8 cellular contexts compared by ENCODE assay signal in genomic region chr20:45592574-45593189, GRCh38. TPM values are rescaled to one million over a fixed set of nuclear protein-coding genes. Genes with fewer than 3 reads are reported as not detected.
A peak's percentile ranks its signal among the peaks of the same experiment; 100 is the strongest.
DNase-seq lines count a peak whose midpoint lies in the region; ATAC-seq and TF ChIP-seq lines count a peak whose summit lies in the region.

No MANE protein-coding gene starts in this region.

- H3K4me3 Mint-ChIP-seq in Calu3 (ENCODE audit: low read depth, unreplicated experiment) = no peak overlapping the region

- DNase-seq in Calu3 (peak; percentile 63), GM13977 (ENCODE audit: low spot score) (peak; percentile 37), NCI-H345 treated with DMSO at 0.1 percent for 48 hours (lab: John Stamatoyannopoulos, UW; ENCODE audit: unreplicated experiment) (peak; percentile 22), astrocyte of the spinal cord (ENCODE audit: low read depth, low spot score) (peak; percentile 9), right lobe of liver (no peak), middle frontal gyrus (ENCODE audit: extremely low spot score, low spot score) (no peak), left ventricle myocardium superior (no peak)

- TF ChIP-seq POLR2A in right lobe of liver (IDR thresholded peaks at IDR 0.05) = no peak

- no peaks in the 10 kb centered on the region for H3K9me3 ChIP-seq in right lobe of liver

- peak; percentile 77 to 89 (median 79) for ATAC-seq in right lobe of liver
- no peak for ATAC-seq in GM19395 (IDR thresholded peaks at IDR 0.05; ENCODE audit: unreplicated experiment)
- no peak for ATAC-seq in left ventricle myocardium superior

- no peak overlapping the region for H3K27ac Mint-ChIP-seq in Calu3 (ENCODE audit: unreplicated experiment)

- in situ Hi-C loops in GM13977 (cut with MboI; ENCODE audit: low pct_unique_long_range_greater_than_20kb, low sequenced_read_pairs, unreplicated experiment) = loop anchor here (25.0 kb wide), 1 partner anchor 170 kb away; no protein-coding TSS in a partner anchor
- in situ Hi-C loops in astrocyte of the spinal cord (cut with HindIII; ENCODE audit: low sequenced_read_pairs) = no loop called here

- no peaks in the 10 kb centered on the region for H3K27me3 ChIP-seq in right lobe of liver

- peaks cover 39% of the 10 kb centered on the region for H3K27me3 Mint-ChIP-seq in Calu3 (ENCODE audit: unreplicated experiment)

- H3K4me1 ChIP-seq in right lobe of liver = no peaks in the 10 kb centered on the region

- no peaks in the 10 kb centered on the region for H3K9me3 Mint-ChIP-seq in Calu3 (ENCODE audit: low read depth, unreplicated experiment)

- TF ChIP-seq CTCF in Calu3 (IDR thresholded peaks at IDR 0.05; ENCODE audit: unreplicated experiment) (peak; percentile 91), GM13977 (IDR thresholded peaks at IDR 0.05; ENCODE audit: extremely low read depth, insufficient read depth, missing control alignments) (peak; percentile 74), astrocyte of the spinal cord (IDR thresholded peaks at IDR 0.05; ENCODE audit: low read depth, low read length) (peak; percentile 49), right lobe of liver (IDR thresholded peaks at IDR 0.05) (peak; percentile 67 to 79 (median 72))

- no peak overlapping the region for H3K4me3 ChIP-seq in astrocyte of the spinal cord (ENCODE audit: low read depth, low read length)
- H3K4me3 ChIP-seq in right lobe of liver = no peak overlapping the region

- WGBS in right lobe of liver (ENCODE audit: insufficient coverage, low coverage, low lambda C conversion rate, missing lambda C conversion rate) = 30% methylated on average over 4 of the region's 5 CpGs

- intact Hi-C loops in Calu3 (cut with micrococcal nuclease; ENCODE audit: unreplicated experiment) = loop anchor here (1.0 kb wide), 1 partner anchor 179 kb away; no protein-coding TSS in a partner anchor
- intact Hi-C loops in right lobe of liver (cut with DNase I) = loop anchor here in 1 of 2 donors (10.0 kb wide), 1 partner anchor 182 kb away; no protein-coding TSS in a partner anchor
- intact Hi-C loops in left ventricle myocardium superior (cut with micrococcal nuclease) = no loop called here

- H3K36me3 ChIP-seq in right lobe of liver = no peaks in the 10 kb centered on the region

- H3K27ac ChIP-seq in right lobe of liver = no peak overlapping the region

- no TSS peak for BruUV-seq in Calu3 (replicated peaks; lab: Mats Ljungman, UMichigan)

- H3K4me1 Mint-ChIP-seq in Calu3 (ENCODE audit: low read depth, unreplicated experiment) = peaks cover 8% of the 10 kb centered on the region

- no peaks in the 10 kb centered on the region for H3K36me3 Mint-ChIP-seq in Calu3 (ENCODE audit: insufficient read depth, unreplicated experiment)

- CTCF ChIA-PET in Calu3 (lab: Charles Lee) = interaction anchor here (1.0 kb wide), 1 partner anchor 179 kb away, joined by 7 read pairs; no protein-coding TSS in a partner anchor

RNA-seq across cellular contexts. Expression of gene WFDC8, which starts 13.6 kb away (rescaled TPM):
- not detected in 2 replicates for total RNA-seq in Calu3 (2022)
- total RNA-seq in right lobe of liver = not detected
- not detected for total RNA-seq in left ventricle myocardium superior

RNA-seq across cellular contexts. Expression of gene WFDC10A, which starts 36.9 kb away (rescaled TPM):
- total RNA-seq in Calu3 (2022) = not detected in 2 replicates
- total RNA-seq in right lobe of liver = not detected
- total RNA-seq in left ventricle myocardium superior = not detected

RNA-seq across cellular contexts. Expression of gene WFDC9, which starts 38.4 kb away (rescaled TPM):
- not detected in 2 replicates for total RNA-seq in Calu3 (2022)
- not detected for total RNA-seq in right lobe of liver
- total RNA-seq in left ventricle myocardium superior = not detected

RNA-seq across cellular contexts. Expression of gene EPPIN, which starts 45.5 kb away (rescaled TPM):
- not detected in 2 replicates for total RNA-seq in Calu3 (2022)
- not detected for total RNA-seq in right lobe of liver
- not detected for total RNA-seq in left ventricle myocardium superior

RNA-seq across cellular contexts. Expression of gene WFDC6, which starts 53.4 kb away (rescaled TPM):
- not detected in 2 replicates for total RNA-seq in Calu3 (2022)
- not detected for total RNA-seq in right lobe of liver
- not detected for total RNA-seq in left ventricle myocardium superior

Comparison
In these comparisons a context has a peak if more than half of its experiments do, and no peak if none do; other contexts are left out.
1. DNase-seq: peak in Calu3 (single experiment), GM13977 (single experiment), NCI-H345 treated with DMSO at 0.1 percent for 48 hours (single experiment) and astrocyte of the spinal cord (single experiment); none in right lobe of liver (0 of 3), middle frontal gyrus (single experiment) and left ventricle myocardium superior (single experiment).
2. ATAC-seq: peak in right lobe of liver (4 of 4); none in GM19395 (single experiment) and left ventricle myocardium superior (single experiment).
3. Peak in every context shown above with its lines, with median percentiles within 50 percentile points of each other: CTCF ChIP-seq.